ENCODE assay signal across 14 cellular contexts in the genomic region with DNA sequence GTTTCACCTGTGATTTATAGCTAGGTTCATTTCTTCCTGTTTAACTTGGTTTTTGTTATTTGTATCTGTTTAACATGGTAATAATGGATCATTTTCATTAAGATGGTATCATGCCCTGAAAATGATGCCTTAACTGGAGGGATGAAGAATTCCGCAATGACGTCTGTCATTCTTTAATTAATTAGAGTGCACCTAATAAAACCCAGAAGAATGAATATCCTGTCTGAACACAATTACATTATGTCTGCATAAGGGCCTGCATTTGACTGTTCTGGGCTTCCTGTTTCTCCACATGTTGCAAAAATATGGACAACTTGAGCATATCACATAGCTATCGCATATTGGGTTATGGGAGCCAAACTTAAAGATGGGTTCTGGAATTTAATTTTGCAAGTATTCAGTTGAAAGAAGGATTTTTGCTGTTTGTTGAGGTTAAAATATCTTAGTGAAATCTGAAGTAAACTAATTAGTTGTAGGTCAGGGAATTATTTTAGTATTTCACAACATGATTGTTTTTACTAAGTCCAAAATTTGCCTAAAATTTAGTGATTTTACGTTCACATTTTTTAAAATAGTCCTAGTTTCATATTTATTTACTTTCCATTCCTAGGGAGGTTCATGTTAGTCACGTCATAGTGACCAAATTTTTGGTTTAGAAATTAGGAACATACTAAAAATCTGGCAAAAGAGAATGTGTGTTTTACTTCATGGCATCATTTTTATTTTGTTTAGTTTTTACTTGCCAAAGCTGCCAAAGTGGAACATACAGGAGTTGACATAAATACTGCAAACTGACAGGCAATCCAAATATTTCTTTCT.
DNase-seq lines count a peak whose midpoint lies in the region; ATAC-seq, FAIRE-seq and TF ChIP-seq lines count a peak whose summit lies in the region.
"Had no signal": no experiment of that assay in that cellular context is flagged by ENCODE, and none has a peak within 500 bp of the region (broad histone marks: within the 10 kb centered on the region; RNA-seq: fewer than 3 reads in every experiment).

No MANE protein-coding gene starts in this region.

- H3K9ac ChIP-seq in PC-3 (ENCODE audit: low read length) (no peak overlapping the region), mesenchymal stem cell (ENCODE audit: low read length) (peak overlapping the region; percentile 69)

- POLR2A ChIA-PET in PC-3 (lab: Charles Lee; ENCODE audit: unreplicated experiment) = no interaction called here

- no peaks in the 10 kb centered on the region for H3K27me3 Mint-ChIP-seq in stimulated activated naive B cell treated with anti-CD40 and anti-IgM and Interleukin-4, amounts not matched to agents 10 μg/mL and 1 μg/mL and 100 μg/mL, for 72 hours

- H3K9me2 ChIP-seq in PC-3 (replicated peaks; ENCODE audit: low read length) = no peaks in the 10 kb centered on the region

- H3K4me2 ChIP-seq in PC-3 (ENCODE audit: low read length) (peak overlapping the region; percentile 49), mesenchymal stem cell (ENCODE audit: low read length, poor library complexity, severe bottlenecking) (no peak overlapping the region)

- peak; percentile 23 for FAIRE-seq in endometrium (lab: Jason Lieb, UNC)
- FAIRE-seq: G401.6, H1 had no signal

- no peak overlapping the region for H2BK120ac ChIP-seq in mesenchymal stem cell (ENCODE audit: low read depth, low read length)

- no peak overlapping the region for H3K4me3 Mint-ChIP-seq in stimulated activated naive B cell treated with anti-CD40 and anti-IgM and Interleukin-4, amounts not matched to agents 10 μg/mL and 1 μg/mL and 100 μg/mL, for 72 hours
- H3K4me3 Mint-ChIP-seq: CD14-positive monocyte, mesothelial cell of epicardium had no signal

- no peak overlapping the region for H2AFZ ChIP-seq in PC-3 (ENCODE audit: low read length)
- no peak overlapping the region for H2AFZ ChIP-seq in mesenchymal stem cell (ENCODE audit: low read depth, low read length)

- no peak overlapping the region for H2BK15ac ChIP-seq in mesenchymal stem cell (ENCODE audit: low read depth, poor library complexity, severe bottlenecking)

- H3K9me3 ChIP-seq in PC-3 (ENCODE audit: low read length) (no peaks in the 10 kb centered on the region), mesenchymal stem cell (ENCODE audit: control insufficient read depth, low read length) (no peaks in the 10 kb centered on the region), thyroid gland (no peaks in the 10 kb centered on the region)

- H3K4me1 ChIP-seq in PC-3 (ENCODE audit: insufficient read depth, low read length) (peaks cover 57% of the 10 kb centered on the region), mesenchymal stem cell (ENCODE audit: control insufficient read depth, insufficient read depth, low read depth, low read length) (peaks cover 2% of the 10 kb centered on the region), thyroid gland (peaks cover 0 to 13% of the 10 kb centered on the region in 2 donors)

- WGBS in mesenchymal stem cell = 100% methylated on average over 3 of the region's 5 CpGs
- WGBS in thyroid gland, 2 donors = 81 to 86% methylated on average over 5 of the region's 5 CpGs

- H3K36me3 ChIP-seq in PC-3 (ENCODE audit: low read depth, low read length) (no peaks in the 10 kb centered on the region), mesenchymal stem cell (ENCODE audit: control insufficient read depth in 1 of 2, insufficient read depth in 2 of 2, low read depth in 1 of 2, low read length in 2 of 2) (peaks cover 0 to 2% of the 10 kb centered on the region in 2 experiments), thyroid gland (no peaks in the 10 kb centered on the region)

- no peaks in the 10 kb centered on the region for H4K20me1 ChIP-seq in PC-3 (ENCODE audit: low read length)

- H3K79me1 ChIP-seq in mesenchymal stem cell (replicated peaks; ENCODE audit: low read length, poor library complexity, severe bottlenecking) = no peaks in the 10 kb centered on the region

- H4K91ac ChIP-seq in mesenchymal stem cell (ENCODE audit: low read length) = no peak overlapping the region

- H3K23ac ChIP-seq in mesenchymal stem cell (ENCODE audit: low read length in 2 of 2) = no peak overlapping the region

- DNase-seq in PC-3 (no peak), mesenchymal stem cell (no peak), thyroid gland (no peak), DMS153 (lab: John Stamatoyannopoulos, UW) (no peak), COLO668 (lab: John Stamatoyannopoulos, UW; ENCODE audit: unreplicated experiment) (no peak)
- DNase-seq in stimulated activated naive B cell treated with anti-CD40 and anti-IgM and Interleukin-4, amounts not matched to agents 10 μg/mL and 1 μg/mL and 100 μg/mL, for 72 hours = no peak
- DNase-seq: NCI-H187, SIG-M5 had no signal

- no peaks in the 10 kb centered on the region for H3K36me3 Mint-ChIP-seq in stimulated activated naive B cell treated with anti-CD40 and anti-IgM and Interleukin-4, amounts not matched to agents 10 μg/mL and 1 μg/mL and 100 μg/mL, for 72 hours
- H3K36me3 Mint-ChIP-seq: CD14-positive monocyte, mesothelial cell of epicardium had no signal

- no peak overlapping the region for H3K18ac ChIP-seq in mesenchymal stem cell (ENCODE audit: low read depth in 1 of 2, low read length in 2 of 2)

- H4K8ac ChIP-seq in mesenchymal stem cell (ENCODE audit: low read length) = no peak overlapping the region

- no peak overlapping the region for H3K4ac ChIP-seq in mesenchymal stem cell (ENCODE audit: low read depth in 1 of 2, low read length in 2 of 2)

- no peak overlapping the region for H2BK5ac ChIP-seq in mesenchymal stem cell (ENCODE audit: low read depth, low read length, poor library complexity, severe bottlenecking)

- H3K4me3 ChIP-seq in PC-3 (ENCODE audit: low read length) (no peak overlapping the region), mesenchymal stem cell (ENCODE audit: insufficient read depth in 1 of 2, low read depth in 1 of 2, low read length in 2 of 2) (no peak overlapping the region), thyroid gland (replicated peaks in 1 of 3) (no peak overlapping the region)

- H3K27me3 ChIP-seq in PC-3 (ENCODE audit: low read length) = no peaks in the 10 kb centered on the region
- H3K27me3 ChIP-seq in mesenchymal stem cell (ENCODE audit: control insufficient read depth in 1 of 2, insufficient read depth in 1 of 2, low read length in 2 of 2) = no peaks in the 10 kb centered on the region
- no peaks in the 10 kb centered on the region for H3K27me3 ChIP-seq in thyroid gland

- no peaks in the 10 kb centered on the region for H3K9me3 Mint-ChIP-seq in stimulated activated naive B cell treated with anti-CD40 and anti-IgM and Interleukin-4, amounts not matched to agents 10 μg/mL and 1 μg/mL and 100 μg/mL, for 72 hours

- TF ChIP-seq CTCF in PC-3 (conservative IDR thresholded peaks at IDR 0.05; ENCODE audit: low read depth, low read length) (no peak), thyroid gland (IDR thresholded peaks at IDR 0.05) (no peak)

- H3K79me2 ChIP-seq in PC-3 (ENCODE audit: low read length) = no peaks in the 10 kb centered on the region

- no peak overlapping the region for H2AK5ac ChIP-seq in mesenchymal stem cell (ENCODE audit: low read length, severe bottlenecking)

- CTCF ChIA-PET in PC-3 (lab: Charles Lee) = no interaction called here

- no peak for TF ChIP-seq POLR2A in thyroid gland (IDR thresholded peaks at IDR 0.05)

- intact Hi-C loops in PC-3 (cut with micrococcal nuclease) = loop anchor here (2.0 to 10.0 kb wide), 3 partner anchors 61 to 399 kb away; no protein-coding TSS in a partner anchor
- intact Hi-C loops in thyroid gland (cut with DNase I) = no loop called here

- H3K14ac ChIP-seq in mesenchymal stem cell (ENCODE audit: low read length in 2 of 2) = no peak overlapping the region

- H3K4me1 Mint-ChIP-seq in stimulated activated naive B cell treated with anti-CD40 and anti-IgM and Interleukin-4, amounts not matched to agents 10 μg/mL and 1 μg/mL and 100 μg/mL, for 72 hours = peaks cover 9 to 24% of the 10 kb centered on the region in 2 donors

- no TSS peak for BruUV-seq in PC-3 (replicated peaks; lab: Mats Ljungman, UMichigan)

- ATAC-seq in PC-3 (no peak), HG03457 (IDR thresholded peaks at IDR 0.05; ENCODE audit: unreplicated experiment) (no peak)
- ATAC-seq in stimulated activated naive B cell treated with anti-CD40 and anti-IgM and Interleukin-4, amounts not matched to agents 10 μg/mL and 1 μg/mL and 100 μg/mL, for 72 hours (replicated peaks) = no peak

- H2BK12ac ChIP-seq in mesenchymal stem cell (ENCODE audit: low read length in 2 of 2) = no peak overlapping the region

- no peak overlapping the region for H3K27ac Mint-ChIP-seq in stimulated activated naive B cell treated with anti-CD40 and anti-IgM and Interleukin-4, amounts not matched to agents 10 μg/mL and 1 μg/mL and 100 μg/mL, for 72 hours
- H3K27ac Mint-ChIP-seq: CD14-positive monocyte, mesothelial cell of epicardium had no signal

- peaks cover 4% of the 10 kb centered on the region for H3F3A ChIP-seq in PC-3 (ENCODE audit: low read length, unreplicated experiment)

- H3K27ac ChIP-seq in PC-3 (ENCODE audit: low read length) (peak overlapping the region; percentile 81), mesenchymal stem cell (ENCODE audit: low read length, poor library complexity, severe bottlenecking) (peak overlapping the region; percentile 34), thyroid gland (peak overlapping the region in 2 of 3 donors; percentile 6 to 11)

Comparison
In these comparisons a context has a peak if more than half of its experiments do, and no peak if none do; other contexts are left out.
1. H3K27ac ChIP-seq: peak in every context shown above with its lines; median percentile 81 in PC-3; 34 in mesenchymal stem cell; 8 in thyroid gland.